Comparison of ENCODE assay signal across 1 cellular context in the genomic region with DNA sequence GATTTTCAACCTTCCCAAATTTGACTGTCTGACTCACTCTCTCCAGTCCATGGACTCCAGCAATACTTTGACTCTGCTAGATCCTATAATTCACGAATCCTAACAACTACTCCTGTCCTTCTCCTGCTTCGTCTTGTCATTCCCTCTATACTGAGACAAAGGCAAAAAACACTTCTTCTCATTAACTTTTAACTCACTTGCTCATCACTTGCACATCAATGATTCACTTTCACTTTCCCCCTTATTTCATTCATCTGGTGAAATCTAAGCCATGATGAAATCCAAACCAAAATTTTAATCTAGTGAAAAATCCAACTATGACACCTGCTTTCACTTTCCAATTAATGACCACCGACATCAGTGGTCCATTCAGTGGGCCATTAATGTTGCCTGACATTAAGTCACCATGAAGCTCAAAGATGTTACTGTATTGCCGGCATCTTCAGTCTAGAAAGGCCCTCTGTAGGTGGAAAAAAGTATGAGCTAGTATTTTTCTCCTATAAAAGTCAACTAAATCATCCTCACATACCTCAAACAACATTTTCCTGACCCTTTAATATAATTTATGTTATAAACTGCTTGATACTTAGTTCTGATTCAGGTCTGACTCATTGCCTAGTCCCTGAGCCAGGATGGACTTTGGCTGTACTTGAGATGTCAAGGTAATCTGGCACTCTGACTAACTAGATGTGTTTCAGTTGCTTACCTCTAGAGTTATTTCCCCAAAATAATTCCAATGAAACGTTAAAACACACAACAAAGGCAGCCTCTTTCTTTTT.
TF ChIP-seq lines count a peak whose summit lies in the region.

No MANE protein-coding gene starts in this region.

TF ChIP-seq in GM23338, 12 proteins besides CTCF, POLR2A, EP300 and RAD21 (continued from another document):
- TF ChIP-seq, protein P1, sequence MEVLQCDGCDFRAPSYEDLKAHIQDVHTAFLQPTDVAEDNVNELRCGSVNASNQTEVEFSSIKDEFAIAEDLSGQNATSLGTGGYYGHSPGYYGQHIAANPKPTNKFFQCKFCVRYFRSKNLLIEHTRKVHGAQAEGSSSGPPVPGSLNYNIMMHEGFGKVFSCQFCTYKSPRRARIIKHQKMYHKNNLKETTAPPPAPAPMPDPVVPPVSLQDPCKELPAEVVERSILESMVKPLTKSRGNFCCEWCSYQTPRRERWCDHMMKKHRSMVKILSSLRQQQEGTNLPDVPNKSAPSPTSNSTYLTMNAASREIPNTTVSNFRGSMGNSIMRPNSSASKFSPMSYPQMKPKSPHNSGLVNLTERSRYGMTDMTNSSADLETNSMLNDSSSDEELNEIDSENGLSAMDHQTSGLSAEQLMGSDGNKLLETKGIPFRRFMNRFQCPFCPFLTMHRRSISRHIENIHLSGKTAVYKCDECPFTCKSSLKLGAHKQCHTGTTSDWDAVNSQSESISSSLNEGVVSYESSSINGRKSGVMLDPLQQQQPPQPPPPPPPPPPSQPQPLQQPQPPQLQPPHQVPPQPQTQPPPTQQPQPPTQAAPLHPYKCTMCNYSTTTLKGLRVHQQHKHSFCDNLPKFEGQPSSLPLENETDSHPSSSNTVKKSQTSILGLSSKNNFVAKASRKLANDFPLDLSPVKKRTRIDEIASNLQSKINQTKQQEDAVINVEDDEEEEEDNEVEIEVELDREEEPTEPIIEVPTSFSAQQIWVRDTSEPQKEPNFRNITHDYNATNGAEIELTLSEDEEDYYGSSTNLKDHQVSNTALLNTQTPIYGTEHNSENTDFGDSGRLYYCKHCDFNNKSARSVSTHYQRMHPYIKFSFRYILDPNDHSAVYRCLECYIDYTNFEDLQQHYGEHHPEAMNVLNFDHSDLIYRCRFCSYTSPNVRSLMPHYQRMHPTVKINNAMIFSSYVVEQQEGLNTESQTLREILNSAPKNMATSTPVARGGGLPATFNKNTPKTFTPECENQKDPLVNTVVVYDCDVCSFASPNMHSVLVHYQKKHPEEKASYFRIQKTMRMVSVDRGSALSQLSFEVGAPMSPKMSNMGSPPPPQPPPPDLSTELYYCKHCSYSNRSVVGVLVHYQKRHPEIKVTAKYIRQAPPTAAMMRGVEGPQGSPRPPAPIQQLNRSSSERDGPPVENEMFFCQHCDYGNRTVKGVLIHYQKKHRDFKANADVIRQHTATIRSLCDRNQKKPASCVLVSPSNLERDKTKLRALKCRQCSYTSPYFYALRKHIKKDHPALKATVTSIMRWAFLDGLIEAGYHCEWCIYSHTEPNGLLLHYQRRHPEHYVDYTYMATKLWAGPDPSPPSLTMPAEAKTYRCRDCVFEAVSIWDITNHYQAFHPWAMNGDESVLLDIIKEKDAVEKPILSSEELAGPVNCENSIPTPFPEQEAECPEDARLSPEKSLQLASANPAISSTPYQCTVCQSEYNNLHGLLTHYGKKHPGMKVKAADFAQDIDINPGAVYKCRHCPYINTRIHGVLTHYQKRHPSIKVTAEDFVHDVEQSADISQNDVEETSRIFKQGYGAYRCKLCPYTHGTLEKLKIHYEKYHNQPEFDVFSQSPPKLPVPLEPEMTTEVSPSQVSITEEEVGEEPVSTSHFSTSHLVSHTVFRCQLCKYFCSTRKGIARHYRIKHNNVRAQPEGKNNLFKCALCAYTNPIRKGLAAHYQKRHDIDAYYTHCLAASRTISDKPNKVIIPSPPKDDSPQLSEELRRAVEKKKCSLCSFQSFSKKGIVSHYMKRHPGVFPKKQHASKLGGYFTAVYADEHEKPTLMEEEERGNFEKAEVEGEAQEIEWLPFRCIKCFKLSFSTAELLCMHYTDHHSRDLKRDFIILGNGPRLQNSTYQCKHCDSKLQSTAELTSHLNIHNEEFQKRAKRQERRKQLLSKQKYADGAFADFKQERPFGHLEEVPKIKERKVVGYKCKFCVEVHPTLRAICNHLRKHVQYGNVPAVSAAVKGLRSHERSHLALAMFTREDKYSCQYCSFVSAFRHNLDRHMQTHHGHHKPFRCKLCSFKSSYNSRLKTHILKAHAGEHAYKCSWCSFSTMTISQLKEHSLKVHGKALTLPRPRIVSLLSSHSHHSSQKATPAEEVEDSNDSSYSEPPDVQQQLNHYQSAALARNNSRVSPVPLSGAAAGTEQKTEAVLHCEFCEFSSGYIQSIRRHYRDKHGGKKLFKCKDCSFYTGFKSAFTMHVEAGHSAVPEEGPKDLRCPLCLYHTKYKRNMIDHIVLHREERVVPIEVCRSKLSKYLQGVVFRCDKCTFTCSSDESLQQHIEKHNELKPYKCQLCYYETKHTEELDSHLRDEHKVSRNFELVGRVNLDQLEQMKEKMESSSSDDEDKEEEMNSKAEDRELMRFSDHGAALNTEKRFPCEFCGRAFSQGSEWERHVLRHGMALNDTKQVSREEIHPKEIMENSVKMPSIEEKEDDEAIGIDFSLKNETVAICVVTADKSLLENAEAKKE (CRISPR knock-in tag; IDR thresholded peaks at IDR 0.05), result no peak
- TF ChIP-seq, protein P2, sequence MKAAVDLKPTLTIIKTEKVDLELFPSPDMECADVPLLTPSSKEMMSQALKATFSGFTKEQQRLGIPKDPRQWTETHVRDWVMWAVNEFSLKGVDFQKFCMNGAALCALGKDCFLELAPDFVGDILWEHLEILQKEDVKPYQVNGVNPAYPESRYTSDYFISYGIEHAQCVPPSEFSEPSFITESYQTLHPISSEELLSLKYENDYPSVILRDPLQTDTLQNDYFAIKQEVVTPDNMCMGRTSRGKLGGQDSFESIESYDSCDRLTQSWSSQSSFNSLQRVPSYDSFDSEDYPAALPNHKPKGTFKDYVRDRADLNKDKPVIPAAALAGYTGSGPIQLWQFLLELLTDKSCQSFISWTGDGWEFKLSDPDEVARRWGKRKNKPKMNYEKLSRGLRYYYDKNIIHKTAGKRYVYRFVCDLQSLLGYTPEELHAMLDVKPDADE (IDR thresholded peaks at IDR 0.05), result no peak
- TF ChIP-seq NANOG (IDR thresholded peaks at IDR 0.05; ENCODE audit: borderline replicate concordance) (no peak), ZNF331 (CRISPR knock-in tag; IDR thresholded peaks at IDR 0.05; ENCODE audit: low read depth) (no peak), POLR2AphosphoS5 (IDR thresholded peaks at IDR 0.05; ENCODE audit: low read depth) (no peak), JUNB (IDR thresholded peaks at IDR 0.05; ENCODE audit: unreplicated experiment) (no peak), EZH2 (IDR thresholded peaks at IDR 0.05; ENCODE audit: low read depth, unreplicated experiment) (no peak), STAT1 (IDR thresholded peaks at IDR 0.05; ENCODE audit: unreplicated experiment) (no peak), EZH2phosphoT487 (IDR thresholded peaks at IDR 0.05; ENCODE audit: unreplicated experiment) (no peak), CREB1 (CRISPR knock-in tag; IDR thresholded peaks at IDR 0.05; ENCODE audit: low read depth) (no peak)
- TF ChIP-seq, protein P3, sequence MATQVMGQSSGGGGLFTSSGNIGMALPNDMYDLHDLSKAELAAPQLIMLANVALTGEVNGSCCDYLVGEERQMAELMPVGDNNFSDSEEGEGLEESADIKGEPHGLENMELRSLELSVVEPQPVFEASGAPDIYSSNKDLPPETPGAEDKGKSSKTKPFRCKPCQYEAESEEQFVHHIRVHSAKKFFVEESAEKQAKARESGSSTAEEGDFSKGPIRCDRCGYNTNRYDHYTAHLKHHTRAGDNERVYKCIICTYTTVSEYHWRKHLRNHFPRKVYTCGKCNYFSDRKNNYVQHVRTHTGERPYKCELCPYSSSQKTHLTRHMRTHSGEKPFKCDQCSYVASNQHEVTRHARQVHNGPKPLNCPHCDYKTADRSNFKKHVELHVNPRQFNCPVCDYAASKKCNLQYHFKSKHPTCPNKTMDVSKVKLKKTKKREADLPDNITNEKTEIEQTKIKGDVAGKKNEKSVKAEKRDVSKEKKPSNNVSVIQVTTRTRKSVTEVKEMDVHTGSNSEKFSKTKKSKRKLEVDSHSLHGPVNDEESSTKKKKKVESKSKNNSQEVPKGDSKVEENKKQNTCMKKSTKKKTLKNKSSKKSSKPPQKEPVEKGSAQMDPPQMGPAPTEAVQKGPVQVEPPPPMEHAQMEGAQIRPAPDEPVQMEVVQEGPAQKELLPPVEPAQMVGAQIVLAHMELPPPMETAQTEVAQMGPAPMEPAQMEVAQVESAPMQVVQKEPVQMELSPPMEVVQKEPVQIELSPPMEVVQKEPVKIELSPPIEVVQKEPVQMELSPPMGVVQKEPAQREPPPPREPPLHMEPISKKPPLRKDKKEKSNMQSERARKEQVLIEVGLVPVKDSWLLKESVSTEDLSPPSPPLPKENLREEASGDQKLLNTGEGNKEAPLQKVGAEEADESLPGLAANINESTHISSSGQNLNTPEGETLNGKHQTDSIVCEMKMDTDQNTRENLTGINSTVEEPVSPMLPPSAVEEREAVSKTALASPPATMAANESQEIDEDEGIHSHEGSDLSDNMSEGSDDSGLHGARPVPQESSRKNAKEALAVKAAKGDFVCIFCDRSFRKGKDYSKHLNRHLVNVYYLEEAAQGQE (IDR thresholded peaks at IDR 0.05; ENCODE audit: unreplicated experiment), result no peak
TF ChIP-seq in GM23338: peak in this region for 0.
